1 cellular context compared by ENCODE assay signal in genomic region chr13:81874253-81874652, GRCh38.
A peak's percentile ranks its signal among the peaks of the same experiment; 100 is the strongest.
TF ChIP-seq lines count a peak whose summit lies in the region.

No MANE protein-coding gene starts in this region.

TF ChIP-seq in HepG2, 621 proteins besides CTCF, POLR2A, EP300 and RAD21 (continued from another document and continues in another):
- peak in 1 of 2 experiments; percentile 34; a peak in 1 of 4 replicates for TF ChIP-seq REST (IDR thresholded peaks at IDR 0.05; ENCODE audit: borderline replicate concordance in 1 of 2, low read depth in 1 of 2, low read length in 2 of 2)
- no peak for TF ChIP-seq ZBTB40 (IDR thresholded peaks at IDR 0.05)
- no peak for TF ChIP-seq ZBTB40 (CRISPR knock-in tag; IDR thresholded peaks at IDR 0.05)
- TF ChIP-seq WIZ (CRISPR knock-in tag; IDR thresholded peaks at IDR 0.05) = no peak
- TF ChIP-seq HNF4G (IDR thresholded peaks at IDR 0.05; ENCODE audit: borderline replicate concordance, low read depth, low read length) = peak; percentile 34; the same call in 1 of the 2 replicates
- no peak for TF ChIP-seq HNF4G (CRISPR knock-in tag; IDR thresholded peaks at IDR 0.05; ENCODE audit: borderline replicate concordance, low read depth)
- TF ChIP-seq ZFP36 (IDR thresholded peaks at IDR 0.05; ENCODE audit: borderline replicate concordance, low read depth, low read length, partially characterized antibody) = peak; percentile 99
- TF ChIP-seq ZNF816 (CRISPR knock-in tag; IDR thresholded peaks at IDR 0.05; ENCODE audit: borderline replicate concordance) = peak; percentile 68; the same call in 1 of the 2 replicates
- TF ChIP-seq RXRB (CRISPR knock-in tag; IDR thresholded peaks at IDR 0.05; ENCODE audit: borderline replicate concordance) = 0 out of 2 replicates have a peak, but pooled peaks have one; percentile 36
- peak; percentile 99 for TF ChIP-seq HHEX (CRISPR knock-in tag; IDR thresholded peaks at IDR 0.05)
- peak; percentile 85 for TF ChIP-seq ZGPAT (CRISPR knock-in tag; IDR thresholded peaks at IDR 0.05)
- TF ChIP-seq ZNF431 (CRISPR knock-in tag; IDR thresholded peaks at IDR 0.05; ENCODE audit: borderline replicate concordance, low read depth) = peak; percentile 32; the same call in 1 of the 2 replicates
- no peak for TF ChIP-seq CEBPG (CRISPR knock-in tag; IDR thresholded peaks at IDR 0.05)
- no peak for TF ChIP-seq IRF2 (CRISPR knock-in tag; IDR thresholded peaks at IDR 0.05)
- peak; percentile 95 for TF ChIP-seq GFI1 (CRISPR knock-in tag; IDR thresholded peaks at IDR 0.05; ENCODE audit: borderline replicate concordance)
- peak; percentile 92 for TF ChIP-seq ARID5B (CRISPR knock-in tag; IDR thresholded peaks at IDR 0.05)
- TF ChIP-seq CREM (IDR thresholded peaks at IDR 0.05) = peak; percentile 78
- TF ChIP-seq CREM (CRISPR knock-in tag; IDR thresholded peaks at IDR 0.05) = no peak
- peak; percentile 99 for TF ChIP-seq ZNF609 (CRISPR knock-in tag; IDR thresholded peaks at IDR 0.05; ENCODE audit: borderline replicate concordance)
- no peak for TF ChIP-seq SOX6 (IDR thresholded peaks at IDR 0.05)
- peak; percentile 52; the same call in 1 of the 2 replicates for TF ChIP-seq SOX6 (CRISPR knock-in tag; IDR thresholded peaks at IDR 0.05)
